ENCODE assay signal across 1 cellular context in genomic region chr12:96035283-96036236, GRCh38.
TF ChIP-seq lines count a peak whose summit lies in the region.

LTA4H (minus strand) TSS chr12:96035587; CDS start chr12:96035519, 68 bp downstream.

TF ChIP-seq in A549, 52 proteins besides CTCF, POLR2A, EP300 and RAD21 (continued from another document):
- TF ChIP-seq CBX2 (IDR thresholded peaks at IDR 0.05; ENCODE audit: borderline replicate concordance, low read depth) = no peak
- no peak for TF ChIP-seq HEYL (CRISPR knock-in tag; IDR thresholded peaks at IDR 0.05)
- TF ChIP-seq POLR2AphosphoS2 (conservative IDR thresholded peaks at IDR 0.05; ENCODE audit: low read length) = no peak
- TF ChIP-seq RARB (CRISPR knock-in tag; IDR thresholded peaks at IDR 0.05) = no peak
- TF ChIP-seq USF2 (IDR thresholded peaks at IDR 0.05) = no peak
- no peak for TF ChIP-seq FOXS1 (CRISPR knock-in tag; IDR thresholded peaks at IDR 0.05)
- TF ChIP-seq CEBPB (IDR thresholded peaks at IDR 0.05) = peak in 1 of 2 experiments; percentile 56; a peak in 1 of 4 replicates
- no peak for TF ChIP-seq PBX3 (IDR thresholded peaks at IDR 0.05)
- 0 out of 2 replicates have a peak, but pooled peaks have one; percentile 36 for TF ChIP-seq TP53 (CRISPR knock-in tag; IDR thresholded peaks at IDR 0.05)
- TF ChIP-seq SREBF2 (IDR thresholded peaks at IDR 0.05) = peak; percentile 94
- TF ChIP-seq HOXB13 (CRISPR knock-in tag; IDR thresholded peaks at IDR 0.05; ENCODE audit: low read depth) = no peak
- no peak for TF ChIP-seq BHLHE40 (IDR thresholded peaks at IDR 0.05; ENCODE audit: low read depth, low read length)
- TF ChIP-seq ZNF302 (CRISPR knock-in tag; IDR thresholded peaks at IDR 0.05) = no peak
